ENCODE assay signal across 27 cellular contexts in genomic region chr6:109125504-109125903, GRCh38.
"Had no signal": no experiment of that assay in that cellular context is flagged by ENCODE, and none has a peak within 500 bp of the region (broad histone marks: within the 10 kb centered on the region; RNA-seq: fewer than 3 reads in every experiment).

No MANE protein-coding gene starts in this region.

- H3K9me3 ChIP-seq: esophagus squamous epithelium had no signal

- H3K36me3 ChIP-seq: brain microvascular endothelial cell, esophagus squamous epithelium had no signal

- ATAC-seq: activated T-cell treated with anti-CD3 and anti-CD28 coated beads, Interleukin-2, amount 50 U/mL, for 72 hours; WTC11 had no signal

- FAIRE-seq: astrocyte, bronchial epithelial cell, endothelial cell of umbilical vein had no signal

- H3K27ac ChIP-seq: brain microvascular endothelial cell, epithelial cell of prostate, esophagus squamous epithelium, VCaP had no signal

- H3K27me3 ChIP-seq: brain microvascular endothelial cell, esophagus squamous epithelium had no signal

- DNase-seq: activated CD4-positive, alpha-beta memory T cell treated with anti-CD3 and anti-CD28 coated beads, Interleukin-2, amount 10 ng/mL, durations not matched to agents 7 days and 5 days; activated CD4-positive, alpha-beta T cell treated with anti-CD3 and anti-CD28 coated beads for 1 hour; activated CD4-positive, alpha-beta T cell treated with anti-CD3 and anti-CD28 coated beads for 4 hours; activated CD4-positive, alpha-beta T cell treated with anti-CD3 and anti-CD28 coated beads, Interleukin-2, amount 10 ng/mL, durations not matched to agents 7 days and 5 days; activated CD4-positive, alpha-beta T cell treated with anti-CD3 and anti-CD28 coated beads, Interleukin-2, amount 50 U/mL, for 4 hours; activated CD8-positive, alpha-beta memory T cell treated with anti-CD3 and anti-CD28 coated beads, Interleukin-2, amount 50 U/mL, for 48 hours; activated gamma-delta T cell treated with Interleukin-2 at 50 U/mL for 16 hours; activated naive CD4-positive, alpha-beta T cell treated with anti-CD3 and anti-CD28 coated beads, Interleukin-2, amount 50 U/mL, for 16 hours; activated naive CD4-positive, alpha-beta T cell treated with Interleukin-2 at 50 U/mL for 16 hours; activated T-cell treated with anti-CD3 and anti-CD28 coated beads for 4 hours; activated T-cell treated with anti-CD3 and anti-CD28 coated beads, Interleukin-2, amount 50 U/mL, for 24 hours; activated T-cell treated with anti-CD3 and anti-CD28 coated beads, Interleukin-2, amount 50 U/mL, for 72 hours; amniotic stem cell; anterior cingulate cortex; brain microvascular endothelial cell; cortex of kidney; effector CD8-positive, alpha-beta T cell; esophagus squamous epithelium; foreskin melanocyte; head of caudate nucleus; T-helper 2 cell had no signal

- H3K4me3 ChIP-seq: esophagus squamous epithelium had no signal
